ENCODE assay signal across 1 cellular context in genomic region chr11:118448294-118448693, GRCh38.
TF ChIP-seq lines count a peak whose summit lies in the region.

No MANE protein-coding gene starts in this region.

TF ChIP-seq in GM12878, 131 proteins besides CTCF, POLR2A, EP300 and RAD21 (continued from another document and continues in another):
- TF ChIP-seq, protein P1, sequence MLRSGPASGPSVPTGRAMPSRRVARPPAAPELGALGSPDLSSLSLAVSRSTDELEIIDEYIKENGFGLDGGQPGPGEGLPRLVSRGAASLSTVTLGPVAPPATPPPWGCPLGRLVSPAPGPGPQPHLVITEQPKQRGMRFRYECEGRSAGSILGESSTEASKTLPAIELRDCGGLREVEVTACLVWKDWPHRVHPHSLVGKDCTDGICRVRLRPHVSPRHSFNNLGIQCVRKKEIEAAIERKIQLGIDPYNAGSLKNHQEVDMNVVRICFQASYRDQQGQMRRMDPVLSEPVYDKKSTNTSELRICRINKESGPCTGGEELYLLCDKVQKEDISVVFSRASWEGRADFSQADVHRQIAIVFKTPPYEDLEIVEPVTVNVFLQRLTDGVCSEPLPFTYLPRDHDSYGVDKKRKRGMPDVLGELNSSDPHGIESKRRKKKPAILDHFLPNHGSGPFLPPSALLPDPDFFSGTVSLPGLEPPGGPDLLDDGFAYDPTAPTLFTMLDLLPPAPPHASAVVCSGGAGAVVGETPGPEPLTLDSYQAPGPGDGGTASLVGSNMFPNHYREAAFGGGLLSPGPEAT (IDR thresholded peaks at IDR 0.05; ENCODE audit: low read depth), result peak; percentile 73; the same call in 1 of the 2 replicates
- TF ChIP-seq, protein P2, sequence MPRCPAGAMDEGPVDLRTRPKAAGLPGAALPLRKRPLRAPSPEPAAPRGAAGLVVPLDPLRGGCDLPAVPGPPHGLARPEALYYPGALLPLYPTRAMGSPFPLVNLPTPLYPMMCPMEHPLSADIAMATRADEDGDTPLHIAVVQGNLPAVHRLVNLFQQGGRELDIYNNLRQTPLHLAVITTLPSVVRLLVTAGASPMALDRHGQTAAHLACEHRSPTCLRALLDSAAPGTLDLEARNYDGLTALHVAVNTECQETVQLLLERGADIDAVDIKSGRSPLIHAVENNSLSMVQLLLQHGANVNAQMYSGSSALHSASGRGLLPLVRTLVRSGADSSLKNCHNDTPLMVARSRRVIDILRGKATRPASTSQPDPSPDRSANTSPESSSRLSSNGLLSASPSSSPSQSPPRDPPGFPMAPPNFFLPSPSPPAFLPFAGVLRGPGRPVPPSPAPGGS (IDR thresholded peaks at IDR 0.05; ENCODE audit: borderline replicate concordance, insufficient read depth, low read depth, low read length, poor library complexity, severe bottlenecking), result peak; percentile 36
- TF ChIP-seq, protein P3, sequence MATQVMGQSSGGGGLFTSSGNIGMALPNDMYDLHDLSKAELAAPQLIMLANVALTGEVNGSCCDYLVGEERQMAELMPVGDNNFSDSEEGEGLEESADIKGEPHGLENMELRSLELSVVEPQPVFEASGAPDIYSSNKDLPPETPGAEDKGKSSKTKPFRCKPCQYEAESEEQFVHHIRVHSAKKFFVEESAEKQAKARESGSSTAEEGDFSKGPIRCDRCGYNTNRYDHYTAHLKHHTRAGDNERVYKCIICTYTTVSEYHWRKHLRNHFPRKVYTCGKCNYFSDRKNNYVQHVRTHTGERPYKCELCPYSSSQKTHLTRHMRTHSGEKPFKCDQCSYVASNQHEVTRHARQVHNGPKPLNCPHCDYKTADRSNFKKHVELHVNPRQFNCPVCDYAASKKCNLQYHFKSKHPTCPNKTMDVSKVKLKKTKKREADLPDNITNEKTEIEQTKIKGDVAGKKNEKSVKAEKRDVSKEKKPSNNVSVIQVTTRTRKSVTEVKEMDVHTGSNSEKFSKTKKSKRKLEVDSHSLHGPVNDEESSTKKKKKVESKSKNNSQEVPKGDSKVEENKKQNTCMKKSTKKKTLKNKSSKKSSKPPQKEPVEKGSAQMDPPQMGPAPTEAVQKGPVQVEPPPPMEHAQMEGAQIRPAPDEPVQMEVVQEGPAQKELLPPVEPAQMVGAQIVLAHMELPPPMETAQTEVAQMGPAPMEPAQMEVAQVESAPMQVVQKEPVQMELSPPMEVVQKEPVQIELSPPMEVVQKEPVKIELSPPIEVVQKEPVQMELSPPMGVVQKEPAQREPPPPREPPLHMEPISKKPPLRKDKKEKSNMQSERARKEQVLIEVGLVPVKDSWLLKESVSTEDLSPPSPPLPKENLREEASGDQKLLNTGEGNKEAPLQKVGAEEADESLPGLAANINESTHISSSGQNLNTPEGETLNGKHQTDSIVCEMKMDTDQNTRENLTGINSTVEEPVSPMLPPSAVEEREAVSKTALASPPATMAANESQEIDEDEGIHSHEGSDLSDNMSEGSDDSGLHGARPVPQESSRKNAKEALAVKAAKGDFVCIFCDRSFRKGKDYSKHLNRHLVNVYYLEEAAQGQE (IDR thresholded peaks at IDR 0.05; ENCODE audit: low read depth, low read length), result no peak
- no peak for TF ChIP-seq SUZ12 (IDR thresholded peaks at IDR 0.05; ENCODE audit: unreplicated experiment)
- TF ChIP-seq KDM1A (IDR thresholded peaks at IDR 0.05; ENCODE audit: borderline replicate concordance), result no peak
- no peak for TF ChIP-seq NRF1 (conservative IDR thresholded peaks at IDR 0.05; ENCODE audit: low read depth, low read length)
- no peak for TF ChIP-seq SMAD5 (IDR thresholded peaks at IDR 0.05; ENCODE audit: low read depth)
- no peak for TF ChIP-seq TCF3 (IDR thresholded peaks at IDR 0.05; ENCODE audit: borderline replicate concordance, insufficient read depth, low read depth, low read length)
- TF ChIP-seq, protein P4, sequence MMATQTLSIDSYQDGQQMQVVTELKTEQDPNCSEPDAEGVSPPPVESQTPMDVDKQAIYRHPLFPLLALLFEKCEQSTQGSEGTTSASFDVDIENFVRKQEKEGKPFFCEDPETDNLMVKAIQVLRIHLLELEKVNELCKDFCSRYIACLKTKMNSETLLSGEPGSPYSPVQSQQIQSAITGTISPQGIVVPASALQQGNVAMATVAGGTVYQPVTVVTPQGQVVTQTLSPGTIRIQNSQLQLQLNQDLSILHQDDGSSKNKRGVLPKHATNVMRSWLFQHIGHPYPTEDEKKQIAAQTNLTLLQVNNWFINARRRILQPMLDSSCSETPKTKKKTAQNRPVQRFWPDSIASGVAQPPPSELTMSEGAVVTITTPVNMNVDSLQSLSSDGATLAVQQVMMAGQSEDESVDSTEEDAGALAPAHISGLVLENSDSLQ (IDR thresholded peaks at IDR 0.05), result no peak
- TF ChIP-seq, protein P5, sequence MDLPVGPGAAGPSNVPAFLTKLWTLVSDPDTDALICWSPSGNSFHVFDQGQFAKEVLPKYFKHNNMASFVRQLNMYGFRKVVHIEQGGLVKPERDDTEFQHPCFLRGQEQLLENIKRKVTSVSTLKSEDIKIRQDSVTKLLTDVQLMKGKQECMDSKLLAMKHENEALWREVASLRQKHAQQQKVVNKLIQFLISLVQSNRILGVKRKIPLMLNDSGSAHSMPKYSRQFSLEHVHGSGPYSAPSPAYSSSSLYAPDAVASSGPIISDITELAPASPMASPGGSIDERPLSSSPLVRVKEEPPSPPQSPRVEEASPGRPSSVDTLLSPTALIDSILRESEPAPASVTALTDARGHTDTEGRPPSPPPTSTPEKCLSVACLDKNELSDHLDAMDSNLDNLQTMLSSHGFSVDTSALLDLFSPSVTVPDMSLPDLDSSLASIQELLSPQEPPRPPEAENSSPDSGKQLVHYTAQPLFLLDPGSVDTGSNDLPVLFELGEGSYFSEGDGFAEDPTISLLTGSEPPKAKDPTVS (IDR thresholded peaks at IDR 0.05; ENCODE audit: low read depth, low read length), result no peak
- TF ChIP-seq CUX1 (IDR thresholded peaks at IDR 0.05; ENCODE audit: insufficient replicate concordance, low read depth, low read length), result peak; percentile 81
- no peak for TF ChIP-seq E2F4 (IDR thresholded peaks at IDR 0.05; ENCODE audit: low read depth, low read length)
- no peak for TF ChIP-seq MYB (IDR thresholded peaks at IDR 0.05; ENCODE audit: borderline replicate concordance, low read depth, low read length)
- TF ChIP-seq, protein P6, sequence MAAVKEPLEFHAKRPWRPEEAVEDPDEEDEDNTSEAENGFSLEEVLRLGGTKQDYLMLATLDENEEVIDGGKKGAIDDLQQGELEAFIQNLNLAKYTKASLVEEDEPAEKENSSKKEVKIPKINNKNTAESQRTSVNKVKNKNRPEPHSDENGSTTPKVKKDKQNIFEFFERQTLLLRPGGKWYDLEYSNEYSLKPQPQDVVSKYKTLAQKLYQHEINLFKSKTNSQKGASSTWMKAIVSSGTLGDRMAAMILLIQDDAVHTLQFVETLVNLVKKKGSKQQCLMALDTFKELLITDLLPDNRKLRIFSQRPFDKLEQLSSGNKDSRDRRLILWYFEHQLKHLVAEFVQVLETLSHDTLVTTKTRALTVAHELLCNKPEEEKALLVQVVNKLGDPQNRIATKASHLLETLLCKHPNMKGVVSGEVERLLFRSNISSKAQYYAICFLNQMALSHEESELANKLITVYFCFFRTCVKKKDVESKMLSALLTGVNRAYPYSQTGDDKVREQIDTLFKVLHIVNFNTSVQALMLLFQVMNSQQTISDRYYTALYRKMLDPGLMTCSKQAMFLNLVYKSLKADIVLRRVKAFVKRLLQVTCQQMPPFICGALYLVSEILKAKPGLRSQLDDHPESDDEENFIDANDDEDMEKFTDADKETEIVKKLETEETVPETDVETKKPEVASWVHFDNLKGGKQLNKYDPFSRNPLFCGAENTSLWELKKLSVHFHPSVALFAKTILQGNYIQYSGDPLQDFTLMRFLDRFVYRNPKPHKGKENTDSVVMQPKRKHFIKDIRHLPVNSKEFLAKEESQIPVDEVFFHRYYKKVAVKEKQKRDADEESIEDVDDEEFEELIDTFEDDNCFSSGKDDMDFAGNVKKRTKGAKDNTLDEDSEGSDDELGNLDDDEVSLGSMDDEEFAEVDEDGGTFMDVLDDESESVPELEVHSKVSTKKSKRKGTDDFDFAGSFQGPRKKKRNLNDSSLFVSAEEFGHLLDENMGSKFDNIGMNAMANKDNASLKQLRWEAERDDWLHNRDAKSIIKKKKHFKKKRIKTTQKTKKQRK (IDR thresholded peaks at IDR 0.05; ENCODE audit: low read depth, low read length), result no peak
- no peak for TF ChIP-seq PML (IDR thresholded peaks at IDR 0.05; ENCODE audit: low read length)
- TF ChIP-seq STAT3 (IDR thresholded peaks at IDR 0.05; ENCODE audit: low read depth, low read length), result 0 out of 2 replicates have a peak, but pooled peaks have one; percentile 49
- 0 out of 2 replicates have a peak, but pooled peaks have one; percentile 30 for TF ChIP-seq CBFB (IDR thresholded peaks at IDR 0.05; ENCODE audit: low read depth)
- no peak for TF ChIP-seq HCFC1 (IDR thresholded peaks at IDR 0.05; ENCODE audit: low read length)
- TF ChIP-seq RFX5 (IDR thresholded peaks at IDR 0.05; ENCODE audit: low read depth, low read length), result no peak
- TF ChIP-seq PAX8 (IDR thresholded peaks at IDR 0.05), result no peak
- no peak for TF ChIP-seq SP1 (IDR thresholded peaks at IDR 0.05; ENCODE audit: low read depth, low read length)
- no peak for TF ChIP-seq FOXK2 (IDR thresholded peaks at IDR 0.05)
- TF ChIP-seq ZNF687 (IDR thresholded peaks at IDR 0.05), result no peak
